Comparison of ENCODE assay signal across 10 cellular contexts in the genomic region with DNA sequence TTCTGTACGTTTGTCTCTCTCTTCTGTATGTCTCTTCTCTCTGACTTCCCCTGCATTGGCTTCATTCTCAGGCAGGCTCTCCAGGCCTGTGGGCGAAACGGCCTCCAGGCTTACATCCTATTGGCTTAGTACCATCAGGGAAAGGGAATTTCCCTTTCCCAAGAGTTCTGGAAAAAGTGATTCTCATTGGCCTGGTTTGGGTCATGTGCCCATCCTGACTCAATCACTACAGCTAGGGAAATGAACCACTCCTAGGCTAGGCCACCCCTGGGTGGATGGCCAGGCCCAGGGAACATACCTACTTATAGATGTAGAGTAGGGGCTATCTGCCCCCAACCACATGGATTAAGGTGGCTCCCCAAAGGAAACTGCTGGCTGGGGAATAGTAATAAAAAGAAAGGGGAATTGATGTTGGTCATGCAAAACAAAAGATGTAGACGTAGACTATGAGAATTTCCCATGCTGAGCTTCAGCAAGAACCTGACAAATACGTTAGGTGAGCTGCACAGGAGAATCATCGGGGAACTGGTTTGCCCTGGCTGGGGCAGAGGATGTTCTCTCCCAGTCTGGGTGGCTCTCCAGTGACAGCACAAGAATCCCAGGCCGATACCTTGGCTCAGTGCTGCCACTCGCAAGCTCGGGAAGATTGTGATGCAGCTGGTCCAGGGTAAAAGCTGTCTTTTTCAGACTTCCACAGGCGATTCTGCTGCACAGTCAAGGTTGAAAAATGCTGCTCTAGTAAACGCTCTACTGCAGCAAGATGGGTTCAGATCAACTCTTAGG. TPM values are rescaled to one million over a fixed set of nuclear protein-coding genes. Genes with fewer than 3 reads are reported as not detected.
DNase-seq lines count a peak whose midpoint lies in the region; ATAC-seq, FAIRE-seq and TF ChIP-seq lines count a peak whose summit lies in the region.
"Had no signal": no experiment of that assay in that cellular context is flagged by ENCODE, and none has a peak within 500 bp of the region (broad histone marks: within the 10 kb centered on the region; RNA-seq: fewer than 3 reads in every experiment).

No MANE protein-coding gene starts in this region.

- H3K4me3 ChIP-seq in fibroblast of lung (replicated peaks in 1 of 4; ENCODE audit: control extremely low read depth in 1 of 4, insufficient read depth in 1 of 4, low read depth in 3 of 4, low read length in 4 of 4) (no peak overlapping the region), small intestine (ENCODE audit: low read depth in 1 of 2, low read length in 2 of 2) (no peak overlapping the region)

- H3K4me1 ChIP-seq in fibroblast of lung (ENCODE audit: control insufficient read depth, extremely low read depth, insufficient read depth, low read length) (peaks cover 6% of the 10 kb centered on the region), small intestine (ENCODE audit: control insufficient read depth in 2 of 2, insufficient read depth in 1 of 2, low read depth in 1 of 2, low read length in 1 of 2) (peaks cover 0 to 6% of the 10 kb centered on the region in 2 donors)

- H2AFZ ChIP-seq in fibroblast of lung (ENCODE audit: low read length) = no peak overlapping the region

- no peak for TF ChIP-seq POLR2A in GM12891 (IDR thresholded peaks at IDR 0.05; ENCODE audit: low read depth, low read length)

- no peaks in the 10 kb centered on the region for H3K27me3 ChIP-seq in fibroblast of lung (ENCODE audit: control insufficient read depth, insufficient read depth, low read length)
- no peaks in the 10 kb centered on the region for H3K27me3 ChIP-seq in small intestine (ENCODE audit: control insufficient read depth in 2 of 2, insufficient read depth in 2 of 2, low read length in 2 of 2)

- peaks cover 1% of the 10 kb centered on the region for H3K36me3 ChIP-seq in fibroblast of lung (ENCODE audit: control insufficient read depth, insufficient read depth, low read length)
- H3K36me3 ChIP-seq in small intestine (ENCODE audit: control insufficient read depth in 2 of 2, insufficient read depth in 2 of 2, low read length in 2 of 2) = no peaks in the 10 kb centered on the region

- no peak for DNase-seq in GM12891 (ENCODE audit: insufficient read length, low spot score)
- peak; percentile 51 for DNase-seq in SK-N-DZ (ENCODE audit: low spot score)
- peak; percentile 52 to 78 for DNase-seq in fibroblast of lung (ENCODE audit: low read depth in 2 of 2)
- peak; percentile 36 for DNase-seq in pulmonary artery endothelial cell (ENCODE audit: low read depth, low spot score)
- no peak for DNase-seq in activated gamma-delta T cell (lab: John Stamatoyannopoulos, UW)
- no peak for DNase-seq in NAMALWA (ENCODE audit: low spot score)
- DNase-seq in small intestine = no peak
- DNase-seq: activated T-cell treated with anti-CD3 and anti-CD28 coated beads, Interleukin-2, amount 50 U/mL, for 1 hour; OCI-M1 had no signal

- peak overlapping the region; percentile 13 for H3K4me2 ChIP-seq in fibroblast of lung (ENCODE audit: extremely low read depth, insufficient read depth, low read length)

- WGBS in small intestine, 3 donors = 79 to 82% (median 82%) methylated on average over 11 of the region's 11 CpGs

- no peak overlapping the region for H3K9ac ChIP-seq in fibroblast of lung (ENCODE audit: insufficient read depth, low read length)

- ATAC-seq in HG03439 (IDR thresholded peaks at IDR 0.05; ENCODE audit: unreplicated experiment) = no peak

- no peak for TF ChIP-seq CTCF in fibroblast of lung (conservative IDR thresholded peaks at IDR 0.05 in 1 of 2, IDR thresholded peaks at IDR 0.05 in 1 of 2; ENCODE audit: low read depth in 1 of 2, low read length in 2 of 2)

- no peak overlapping the region for H3K27ac ChIP-seq in fibroblast of lung (ENCODE audit: insufficient read depth, low read length)
- H3K27ac ChIP-seq in small intestine (ENCODE audit: low read depth in 1 of 2, low read length in 1 of 2) = no peak overlapping the region

- peak; percentile 33 for FAIRE-seq in GM12891 (lab: Jason Lieb, UNC)
- no peak for FAIRE-seq in small intestine (lab: Jason Lieb, UNC)

- H3K9me3 ChIP-seq in fibroblast of lung (ENCODE audit: control insufficient read depth, insufficient read depth, low read depth, low read length) (no peaks in the 10 kb centered on the region), small intestine (ENCODE audit: control insufficient read depth, low read depth) (no peaks in the 10 kb centered on the region)

- peaks cover 10% of the 10 kb centered on the region for H3K79me2 ChIP-seq in fibroblast of lung (ENCODE audit: control insufficient read depth, insufficient read depth, low read length)

- H4K20me1 ChIP-seq in fibroblast of lung (ENCODE audit: control insufficient read depth, extremely low read depth, insufficient read depth, low read length) = no peaks in the 10 kb centered on the region

TF ChIP-seq in GM12891, 5 proteins besides CTCF, POLR2A, EP300 and RAD21:
- TF ChIP-seq SPI1 (IDR thresholded peaks at IDR 0.05; ENCODE audit: low read depth, low read length) (no peak), POLR2AphosphoS5 (IDR thresholded peaks at IDR 0.05; ENCODE audit: low read depth, low read length) (no peak), POU2F2 (IDR thresholded peaks at IDR 0.05; ENCODE audit: low read depth, low read length) (no peak), PAX5 (IDR thresholded peaks at IDR 0.05; ENCODE audit: insufficient read depth, low read length, severe bottlenecking) (no peak), TAF1 (IDR thresholded peaks at IDR 0.05; ENCODE audit: low read depth, low read length) (no peak)

RNA-seq across cellular contexts. Expression of gene EGR1, which starts 3.7 kb away (rescaled TPM):
- 21.4 TPM for polyA plus RNA-seq in GM12891 (2012; ENCODE audit: low read depth, missing spikeins)
- polyA plus RNA-seq in SK-N-DZ (2014; cell fraction: cytosol; rRNA removed) = 1.2 and 3.4 TPM in 2 replicates
- polyA plus RNA-seq in SK-N-DZ (2014; cell fraction: nucleus; rRNA removed) = 3.8 and 16.0 TPM in 2 replicates
- total RNA-seq in fibroblast of lung = 7.2 and 8.8 TPM in 2 replicates
- polyA plus RNA-seq in fibroblast of lung = 5.8 and 50.9 TPM in 2 replicates
- polyA plus RNA-seq in fibroblast of lung (2012) = 30.1 and 144 TPM in 2 replicates
- 49.5 and 146 TPM in 2 replicates for polyA minus RNA-seq in fibroblast of lung (ENCODE audit: low replicate concordance)
- 0.73 and 1.2 TPM in 2 replicates for total RNA-seq in pulmonary artery endothelial cell
- 100 to 1,000 TPM in 1 of 3 donors, 1 to 10 TPM in 2; 3.4 to 137 (median 4.1) TPM for polyA plus RNA-seq in small intestine

RNA-seq across cellular contexts. Expression of gene REEP2, which starts 22.7 kb away (rescaled TPM):
- 2.9 TPM for polyA plus RNA-seq in GM12891 (2012; ENCODE audit: low read depth, missing spikeins)
- polyA plus RNA-seq in SK-N-DZ (2014; cell fraction: cytosol; rRNA removed) = 51.3 and 58.0 TPM in 2 replicates
- 89.2 and 92.7 TPM in 2 replicates for polyA plus RNA-seq in SK-N-DZ (2014; cell fraction: nucleus; rRNA removed)
- total RNA-seq in fibroblast of lung = 5.9 and 14.4 TPM in 2 replicates
- polyA plus RNA-seq in fibroblast of lung = 6.1 and 17.7 TPM in 2 replicates
- 10.3 and 24.5 TPM in 2 replicates for polyA plus RNA-seq in fibroblast of lung (2012)
- 22.1 and 98.6 TPM in 2 replicates for polyA minus RNA-seq in fibroblast of lung (ENCODE audit: low replicate concordance)
- total RNA-seq in pulmonary artery endothelial cell = 2.0 and 4.2 TPM in 2 replicates
- 1 to 10 TPM; 2.2 to 6.0 (median 2.7) TPM for polyA plus RNA-seq in small intestine

Comparison
In these comparisons a context has a peak if more than half of its experiments do, and no peak if none do; other contexts are left out.
1. DNase-seq: peak in SK-N-DZ (single experiment), fibroblast of lung (2 of 2) and pulmonary artery endothelial cell (single experiment); none in GM12891 (single experiment), activated gamma-delta T cell (single experiment), NAMALWA (single experiment) and small intestine (single experiment).